ENCODE assay signal across 19 cellular contexts in genomic region chr1:44890007-44890406, GRCh38.
"Had no signal": no experiment of that assay in that cellular context is flagged by ENCODE, and none has a peak within 500 bp of the region (broad histone marks: within the 10 kb centered on the region; RNA-seq: fewer than 3 reads in every experiment).

No MANE protein-coding gene starts in this region.

- H3K4me1 ChIP-seq: left lung, pancreas, upper lobe of right lung had no signal

- FAIRE-seq: endometrium, islet of Langerhans, pancreas had no signal

- ATAC-seq: activated CD4-positive, CD25-positive, alpha-beta regulatory T cell treated with anti-CD3 and anti-CD28 coated beads, Interleukin-2, amount 50 U/mL, for 24 hours; activated CD8-positive, alpha-beta memory T cell treated with anti-CD3 and anti-CD28 coated beads, Interleukin-2, amount 10 ng/mL, durations not matched to agents 7 days and 5 days; activated naive CD4-positive, alpha-beta T cell treated with anti-CD3 and anti-CD28 coated beads, Interleukin-2, amount 50 U/mL, for 72 hours; foreskin keratinocyte; heart left ventricle; left lung; pancreas; stimulated activated naive CD8-positive, alpha-beta T cell treated with anti-CD3 and anti-CD28 coated beads, Interleukin-15, Interleukin-2, amounts not matched to agents 100 U/mL and 50 U/mL, for 24 hours; upper lobe of right lung had no signal

- H3K27ac ChIP-seq: foreskin keratinocyte, heart left ventricle, left lung, pancreas, testis, upper lobe of right lung had no signal

- H3K4me3 ChIP-seq: heart left ventricle, left lung, pancreas, testis, upper lobe of right lung had no signal

- DNase-seq: activated CD4-positive, alpha-beta T cell treated with anti-CD3 and anti-CD28 coated beads, Interleukin-2, amount 50 U/mL, for 48 hours; activated CD8-positive, alpha-beta memory T cell treated with anti-CD3 and anti-CD28 coated beads, Interleukin-2, amount 10 ng/mL, durations not matched to agents 7 days and 5 days; activated effector memory CD4-positive, alpha-beta T cell treated with anti-CD3 and anti-CD28 coated beads, Interleukin-2, amount 50 U/mL, for 16 hours; activated T-cell treated with anti-CD3 and anti-CD28 coated beads, Interleukin-2, amount 50 U/mL, for 24 hours; amygdala; foreskin keratinocyte; heart left ventricle; left lung; pancreas; stimulated activated CD4-positive, alpha-beta T cell treated with anti-CD3 and anti-CD28 coated beads, Interleukin-4, amount 100 ng/mL, for 1 hour; stimulated activated CD8-positive, alpha-beta memory T cell treated with anti-CD3 and anti-CD28 coated beads, Interleukin-4, amount 100 ng/mL, for 48 hours; stimulated activated naive CD8-positive, alpha-beta T cell treated with anti-CD3 and anti-CD28 coated beads, Interleukin-15, Interleukin-2, amounts not matched to agents 100 U/mL and 50 U/mL, for 24 hours; T-helper 2 cell; testis; upper lobe of right lung had no signal

- H3K9me3 ChIP-seq: pancreas, testis, upper lobe of right lung had no signal

- H3K27me3 ChIP-seq: foreskin keratinocyte, heart left ventricle, left lung, pancreas, testis, upper lobe of right lung had no signal

- H3K36me3 ChIP-seq: pancreas had no signal
